1 cellular context compared by ENCODE assay signal in genomic region chr10:61974611-61975010, GRCh38.
TF ChIP-seq lines count a peak whose summit lies in the region.

No MANE protein-coding gene starts in this region.

TF ChIP-seq in K562, 482 proteins besides CTCF, POLR2A, EP300 and RAD21 (continued from another document):
- TF ChIP-seq, protein P1, sequence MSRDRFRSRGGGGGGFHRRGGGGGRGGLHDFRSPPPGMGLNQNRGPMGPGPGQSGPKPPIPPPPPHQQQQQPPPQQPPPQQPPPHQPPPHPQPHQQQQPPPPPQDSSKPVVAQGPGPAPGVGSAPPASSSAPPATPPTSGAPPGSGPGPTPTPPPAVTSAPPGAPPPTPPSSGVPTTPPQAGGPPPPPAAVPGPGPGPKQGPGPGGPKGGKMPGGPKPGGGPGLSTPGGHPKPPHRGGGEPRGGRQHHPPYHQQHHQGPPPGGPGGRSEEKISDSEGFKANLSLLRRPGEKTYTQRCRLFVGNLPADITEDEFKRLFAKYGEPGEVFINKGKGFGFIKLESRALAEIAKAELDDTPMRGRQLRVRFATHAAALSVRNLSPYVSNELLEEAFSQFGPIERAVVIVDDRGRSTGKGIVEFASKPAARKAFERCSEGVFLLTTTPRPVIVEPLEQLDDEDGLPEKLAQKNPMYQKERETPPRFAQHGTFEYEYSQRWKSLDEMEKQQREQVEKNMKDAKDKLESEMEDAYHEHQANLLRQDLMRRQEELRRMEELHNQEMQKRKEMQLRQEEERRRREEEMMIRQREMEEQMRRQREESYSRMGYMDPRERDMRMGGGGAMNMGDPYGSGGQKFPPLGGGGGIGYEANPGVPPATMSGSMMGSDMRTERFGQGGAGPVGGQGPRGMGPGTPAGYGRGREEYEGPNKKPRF (IDR thresholded peaks at IDR 0.05; ENCODE audit: low read depth, low read length): no peak
- TF ChIP-seq ZBTB17 (CRISPR knock-in tag; IDR thresholded peaks at IDR 0.05) (no peak), ATF7 (IDR thresholded peaks at IDR 0.05) (no peak), NFIX (CRISPR knock-in tag; IDR thresholded peaks at IDR 0.05; ENCODE audit: low read depth) (peak; percentile 89), ZC3H4 (CRISPR knock-in tag; IDR thresholded peaks at IDR 0.05; ENCODE audit: borderline replicate concordance) (no peak), CC2D1A (IDR thresholded peaks at IDR 0.05) (no peak), SMAD1 (IDR thresholded peaks at IDR 0.05; ENCODE audit: low read depth, low read length, partially characterized antibody) (no peak), NFIC (IDR thresholded peaks at IDR 0.05) (peak; percentile 97), ILK (tag; IDR thresholded peaks at IDR 0.05; ENCODE audit: borderline replicate concordance, low read depth) (no peak), ZBTB9 (CRISPR knock-in tag; IDR thresholded peaks at IDR 0.05) (no peak)
- TF ChIP-seq, protein P2, sequence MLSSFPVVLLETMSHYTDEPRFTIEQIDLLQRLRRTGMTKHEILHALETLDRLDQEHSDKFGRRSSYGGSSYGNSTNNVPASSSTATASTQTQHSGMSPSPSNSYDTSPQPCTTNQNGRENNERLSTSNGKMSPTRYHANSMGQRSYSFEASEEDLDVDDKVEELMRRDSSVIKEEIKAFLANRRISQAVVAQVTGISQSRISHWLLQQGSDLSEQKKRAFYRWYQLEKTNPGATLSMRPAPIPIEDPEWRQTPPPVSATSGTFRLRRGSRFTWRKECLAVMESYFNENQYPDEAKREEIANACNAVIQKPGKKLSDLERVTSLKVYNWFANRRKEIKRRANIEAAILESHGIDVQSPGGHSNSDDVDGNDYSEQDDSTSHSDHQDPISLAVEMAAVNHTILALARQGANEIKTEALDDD (IDR thresholded peaks at IDR 0.05): no peak
- TF ChIP-seq, protein P3, sequence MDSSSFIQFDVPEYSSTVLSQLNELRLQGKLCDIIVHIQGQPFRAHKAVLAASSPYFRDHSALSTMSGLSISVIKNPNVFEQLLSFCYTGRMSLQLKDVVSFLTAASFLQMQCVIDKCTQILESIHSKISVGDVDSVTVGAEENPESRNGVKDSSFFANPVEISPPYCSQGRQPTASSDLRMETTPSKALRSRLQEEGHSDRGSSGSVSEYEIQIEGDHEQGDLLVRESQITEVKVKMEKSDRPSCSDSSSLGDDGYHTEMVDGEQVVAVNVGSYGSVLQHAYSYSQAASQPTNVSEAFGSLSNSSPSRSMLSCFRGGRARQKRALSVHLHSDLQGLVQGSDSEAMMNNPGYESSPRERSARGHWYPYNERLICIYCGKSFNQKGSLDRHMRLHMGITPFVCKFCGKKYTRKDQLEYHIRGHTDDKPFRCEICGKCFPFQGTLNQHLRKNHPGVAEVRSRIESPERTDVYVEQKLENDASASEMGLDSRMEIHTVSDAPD (CRISPR knock-in tag; IDR thresholded peaks at IDR 0.05): no peak
- TF ChIP-seq, protein P4, sequence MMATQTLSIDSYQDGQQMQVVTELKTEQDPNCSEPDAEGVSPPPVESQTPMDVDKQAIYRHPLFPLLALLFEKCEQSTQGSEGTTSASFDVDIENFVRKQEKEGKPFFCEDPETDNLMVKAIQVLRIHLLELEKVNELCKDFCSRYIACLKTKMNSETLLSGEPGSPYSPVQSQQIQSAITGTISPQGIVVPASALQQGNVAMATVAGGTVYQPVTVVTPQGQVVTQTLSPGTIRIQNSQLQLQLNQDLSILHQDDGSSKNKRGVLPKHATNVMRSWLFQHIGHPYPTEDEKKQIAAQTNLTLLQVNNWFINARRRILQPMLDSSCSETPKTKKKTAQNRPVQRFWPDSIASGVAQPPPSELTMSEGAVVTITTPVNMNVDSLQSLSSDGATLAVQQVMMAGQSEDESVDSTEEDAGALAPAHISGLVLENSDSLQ (IDR thresholded peaks at IDR 0.05): peak; percentile 35; the same call in 1 of the 2 replicates
- TF ChIP-seq, protein P5, sequence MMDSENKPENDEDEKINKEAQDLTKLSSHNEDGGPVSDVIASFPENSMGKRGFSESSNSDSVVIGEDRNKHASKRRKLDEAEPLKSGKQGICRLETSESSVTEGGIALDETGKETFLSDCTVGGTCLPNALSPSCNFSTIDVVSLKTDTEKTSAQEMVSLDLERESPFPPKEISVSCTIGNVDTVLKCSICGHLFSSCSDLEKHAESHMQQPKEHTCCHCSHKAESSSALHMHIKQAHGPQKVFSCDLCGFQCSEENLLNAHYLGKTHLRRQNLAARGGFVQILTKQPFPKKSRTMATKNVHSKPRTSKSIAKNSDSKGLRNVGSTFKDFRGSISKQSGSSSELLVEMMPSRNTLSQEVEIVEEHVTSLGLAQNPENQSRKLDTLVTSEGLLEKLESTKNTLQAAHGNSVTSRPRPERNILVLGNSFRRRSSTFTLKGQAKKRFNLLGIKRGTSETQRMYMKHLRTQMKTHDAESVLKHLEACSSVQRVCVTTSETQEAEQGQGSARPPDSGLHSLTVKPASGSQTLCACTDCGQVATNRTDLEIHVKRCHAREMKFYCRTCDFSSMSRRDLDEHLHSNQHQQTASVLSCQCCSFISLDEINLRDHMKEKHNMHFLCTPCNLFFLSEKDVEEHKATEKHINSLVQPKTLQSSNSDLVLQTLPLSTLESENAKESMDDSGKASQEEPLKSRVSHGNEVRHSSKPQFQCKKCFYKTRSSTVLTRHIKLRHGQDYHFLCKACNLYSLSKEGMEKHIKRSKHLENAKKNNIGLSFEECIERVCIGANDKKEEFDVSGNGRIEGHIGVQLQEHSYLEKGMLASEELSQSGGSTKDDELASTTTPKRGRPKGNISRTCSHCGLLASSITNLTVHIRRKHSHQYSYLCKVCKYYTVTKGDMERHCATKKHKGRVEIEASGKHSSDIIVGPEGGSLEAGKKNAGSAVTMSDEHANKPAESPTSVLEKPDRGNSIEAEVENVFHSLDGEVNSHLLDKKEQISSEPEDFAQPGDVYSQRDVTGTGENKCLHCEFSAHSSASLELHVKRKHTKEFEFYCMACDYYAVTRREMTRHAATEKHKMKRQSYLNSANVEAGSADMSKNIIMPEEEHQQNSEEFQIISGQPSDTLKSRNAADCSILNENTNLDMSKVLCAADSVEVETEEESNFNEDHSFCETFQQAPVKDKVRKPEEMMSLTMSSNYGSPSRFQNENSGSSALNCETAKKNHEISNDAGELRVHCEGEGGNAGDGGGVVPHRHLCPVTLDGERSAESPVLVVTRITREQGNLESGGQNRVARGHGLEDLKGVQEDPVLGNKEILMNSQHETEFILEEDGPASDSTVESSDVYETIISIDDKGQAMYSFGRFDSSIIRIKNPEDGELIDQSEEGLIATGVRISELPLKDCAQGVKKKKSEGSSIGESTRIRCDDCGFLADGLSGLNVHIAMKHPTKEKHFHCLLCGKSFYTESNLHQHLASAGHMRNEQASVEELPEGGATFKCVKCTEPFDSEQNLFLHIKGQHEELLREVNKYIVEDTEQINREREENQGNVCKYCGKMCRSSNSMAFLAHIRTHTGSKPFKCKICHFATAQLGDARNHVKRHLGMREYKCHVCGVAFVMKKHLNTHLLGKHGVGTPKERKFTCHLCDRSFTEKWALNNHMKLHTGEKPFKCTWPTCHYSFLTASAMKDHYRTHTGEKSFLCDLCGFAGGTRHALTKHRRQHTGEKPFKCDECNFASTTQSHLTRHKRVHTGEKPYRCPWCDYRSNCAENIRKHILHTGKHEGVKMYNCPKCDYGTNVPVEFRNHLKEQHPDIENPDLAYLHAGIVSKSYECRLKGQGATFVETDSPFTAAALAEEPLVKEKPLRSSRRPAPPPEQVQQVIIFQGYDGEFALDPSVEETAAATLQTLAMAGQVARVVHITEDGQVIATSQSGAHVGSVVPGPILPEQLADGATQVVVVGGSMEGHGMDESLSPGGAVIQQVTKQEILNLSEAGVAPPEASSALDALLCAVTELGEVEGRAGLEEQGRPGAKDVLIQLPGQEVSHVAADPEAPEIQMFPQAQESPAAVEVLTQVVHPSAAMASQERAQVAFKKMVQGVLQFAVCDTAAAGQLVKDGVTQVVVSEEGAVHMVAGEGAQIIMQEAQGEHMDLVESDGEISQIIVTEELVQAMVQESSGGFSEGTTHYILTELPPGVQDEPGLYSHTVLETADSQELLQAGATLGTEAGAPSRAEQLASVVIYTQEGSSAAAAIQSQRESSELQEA (IDR thresholded peaks at IDR 0.05; ENCODE audit: low read depth): no peak
